In the genomic region with DNA sequence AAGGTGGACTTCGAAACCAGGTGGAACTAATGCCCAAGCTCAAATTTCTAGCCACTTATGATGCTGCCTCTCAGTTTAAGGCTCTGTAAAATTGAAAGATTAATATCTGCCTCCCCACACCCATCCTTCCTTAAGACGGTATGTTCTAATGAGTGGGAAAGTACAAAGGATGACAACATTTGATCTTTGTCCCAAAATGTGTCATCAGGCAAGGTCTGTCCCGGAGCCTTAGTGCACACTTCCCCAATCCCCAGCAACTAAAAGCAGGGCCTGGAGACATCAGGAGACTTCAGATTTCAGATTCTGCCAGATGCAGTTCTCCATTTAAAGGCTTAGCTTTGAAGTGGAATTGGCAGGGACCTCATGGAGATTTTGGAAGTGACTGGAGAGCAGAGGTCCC, we compare ENCODE assay signal across 18 cellular contexts.
DNase-seq lines count a peak whose midpoint lies in the region; ATAC-seq, FAIRE-seq and TF ChIP-seq lines count a peak whose summit lies in the region.
"Had no signal": no experiment of that assay in that cellular context is flagged by ENCODE, and none has a peak within 500 bp of the region (broad histone marks: within the 10 kb centered on the region; RNA-seq: fewer than 3 reads in every experiment).

No MANE protein-coding gene starts in this region.

- no peak overlapping the region for H3K9ac ChIP-seq in GM12878 (ENCODE audit: control insufficient read depth, insufficient read depth, low read length)
- H3K9ac ChIP-seq: BLaER1 had no signal

- H3K27me3 ChIP-seq in breast epithelium (no peaks in the 10 kb centered on the region), GM12878 (replicated peaks in 1 of 2; ENCODE audit: control insufficient read depth in 2 of 2, insufficient read depth in 2 of 2, low read length in 1 of 2) (no peaks in the 10 kb centered on the region)
- H3K27me3 ChIP-seq: BLaER1 had no signal

- SMC1A ChIA-PET in GM12878 (lab: Charles Lee; ENCODE audit: uncharacterized antibody, unreplicated experiment), result no interaction called here

- no peak for TF ChIP-seq EP300 in GM12878 (IDR thresholded peaks at IDR 0.05; ENCODE audit: borderline replicate concordance in 1 of 2, control insufficient read depth in 1 of 2, low read depth in 2 of 2, low read length in 2 of 2)

- H3K9me3 ChIP-seq in breast epithelium (no peaks in the 10 kb centered on the region), GM12878 (replicated peaks; ENCODE audit: control insufficient read depth, insufficient read depth, low read length) (no peaks in the 10 kb centered on the region)
- H3K9me3 ChIP-seq: BLaER1 had no signal

- H3K4me1 ChIP-seq in breast epithelium, result no peaks in the 10 kb centered on the region
- H3K4me1 ChIP-seq in GM12878 (ENCODE audit: control insufficient read depth, insufficient read depth, low read length), result no peaks in the 10 kb centered on the region

- no peak for FAIRE-seq in GM12878 (lab: Jason Lieb, UNC)
- FAIRE-seq: GM19239, H54 had no signal

- RAD21 ChIA-PET in GM12878 (lab: Charles Lee; ENCODE audit: unreplicated experiment), result no interaction called here

- H3K36me3 Mint-ChIP-seq in MCF 10A (ENCODE audit: insufficient read depth, unreplicated experiment) (no peaks in the 10 kb centered on the region), endothelial cell (ENCODE audit: low read depth, unreplicated experiment) (no peaks in the 10 kb centered on the region)
- H3K36me3 Mint-ChIP-seq: CD14-positive monocyte; CD4-positive, alpha-beta memory T cell had no signal

- H3K4me2 ChIP-seq in GM12878 (ENCODE audit: control insufficient read depth, insufficient read depth), result no peak overlapping the region
- H3K4me2 ChIP-seq: BLaER1, GM23338 had no signal

- WGBS in GM12878 (ENCODE audit: insufficient coverage, insufficient replicate concordance, low lambda C conversion rate, missing lambda C conversion rate), result 6% methylated on average over 3 of the region's 3 CpGs

- in situ Hi-C loops in GM12878 (cut with MboI), result no loop called here

- BruUV-seq in MCF 10A (replicated peaks; lab: Mats Ljungman, UMichigan) (no TSS peak), GM12878 (replicated peaks; lab: Mats Ljungman, UMichigan) (no TSS peak)

- no peak overlapping the region for H3K4me3 ChIP-seq in breast epithelium
- no peak overlapping the region for H3K4me3 ChIP-seq in GM12878
- H3K4me3 ChIP-seq: BLaER1, GM23338 had no signal

- H3K27me3 Mint-ChIP-seq in MCF 10A (ENCODE audit: insufficient read depth, unreplicated experiment) (no peaks in the 10 kb centered on the region), endothelial cell (ENCODE audit: unreplicated experiment) (no peaks in the 10 kb centered on the region)
- H3K27me3 Mint-ChIP-seq: CD4-positive, alpha-beta memory T cell had no signal

- TF ChIP-seq CTCF in MCF 10A (IDR thresholded peaks at IDR 0.05; ENCODE audit: unreplicated experiment) (no peak), breast epithelium (IDR thresholded peaks at IDR 0.05) (no peak), GM12878 (IDR thresholded peaks at IDR 0.05 in 2 of 3, conservative IDR thresholded peaks at IDR 0.05 in 1 of 3; ENCODE audit: control insufficient read depth in 2 of 3, extremely low read depth in 1 of 3, insufficient read depth in 1 of 3, low read depth in 3 of 3, low read length in 3 of 3) (no peak), endothelial cell (IDR thresholded peaks at IDR 0.05; ENCODE audit: unreplicated experiment) (no peak)

- H3K4me1 Mint-ChIP-seq in MCF 10A (ENCODE audit: insufficient read depth, unreplicated experiment) (peaks cover 6% of the 10 kb centered on the region), endothelial cell (ENCODE audit: unreplicated experiment) (peaks cover 6% of the 10 kb centered on the region)
- H3K4me1 Mint-ChIP-seq: CD14-positive monocyte; CD4-positive, alpha-beta memory T cell had no signal

- ATAC-seq in GM12878, result peak; percentile 41
- ATAC-seq in esophagus mucosa, result peak; percentile 64
- ATAC-seq in HG03342 (IDR thresholded peaks at IDR 0.05; ENCODE audit: unreplicated experiment), result no peak
- ATAC-seq: GM23338 had no signal

- CTCF ChIA-PET in MCF 10A (lab: Yijun Ruan, JAX) (interaction anchor here (0.5 kb wide), 1 partner anchor 26 kb away, joined by 5 read pairs; no protein-coding TSS in a partner anchor), GM12878 (lab: Yijun Ruan, JAX) (no interaction called here)

- no peak for TF ChIP-seq RAD21 in GM12878 (IDR thresholded peaks at IDR 0.05; ENCODE audit: insufficient read depth, low read depth, low read length)

- no peaks in the 10 kb centered on the region for H3K36me3 ChIP-seq in breast epithelium
- H3K36me3 ChIP-seq in GM12878 (ENCODE audit: control insufficient read depth in 2 of 2, insufficient read depth in 2 of 2, low read length in 1 of 2), result no peaks in the 10 kb centered on the region
- H3K36me3 ChIP-seq: BLaER1 had no signal

- H2AFZ ChIP-seq in GM12878 (ENCODE audit: control insufficient read depth, low read depth, low read length), result no peak overlapping the region
- H2AFZ ChIP-seq: GM23338 had no signal

- intact Hi-C loops in MCF 10A (cut with micrococcal nuclease) (no loop called here), breast epithelium (cut with DNase I; ENCODE audit: low total_unique reads) (no loop called here), GM12878 (cut with micrococcal nuclease; ENCODE audit: unreplicated experiment) (no loop called here)

- H3K27ac ChIP-seq in breast epithelium, result no peak overlapping the region
- H3K27ac ChIP-seq in GM12878 (ENCODE audit: control insufficient read depth, insufficient read depth), result no peak overlapping the region
- H3K27ac ChIP-seq: BLaER1 had no signal

- DNase-seq in MCF 10A (ENCODE audit: unreplicated experiment), result no peak
- no peak for DNase-seq in breast epithelium (ENCODE audit: low spot score in 2 of 2)
- no peak for DNase-seq in GM12878 (ENCODE audit: low read depth, low spot score)
- DNase-seq in endothelial cell (ENCODE audit: low spot score), result no peak
- DNase-seq in stimulated activated CD4-positive, alpha-beta T cell treated with anti-CD3 and anti-CD28 coated beads, Interleukin-4, amount 100 ng/mL, for 24 hours, result no peak
- DNase-seq: 8988T; CD4-positive, alpha-beta memory T cell; DMS153; DMS79; GF-D8; HCEC 1CT had no signal

- H3K9me3 Mint-ChIP-seq in MCF 10A (ENCODE audit: unreplicated experiment) (no peaks in the 10 kb centered on the region), endothelial cell (ENCODE audit: unreplicated experiment) (no peaks in the 10 kb centered on the region)
- H3K9me3 Mint-ChIP-seq: GM23338 had no signal

- H3K27ac Mint-ChIP-seq in MCF 10A (ENCODE audit: low read depth, unreplicated experiment) (peak overlapping the region; percentile 24), endothelial cell (ENCODE audit: unreplicated experiment) (no peak overlapping the region)
- H3K27ac Mint-ChIP-seq: CD14-positive monocyte; CD4-positive, alpha-beta memory T cell; GM23338 had no signal

- POLR2A ChIA-PET in MCF 10A (lab: Yijun Ruan, JAX) (interaction anchor here (1.2 kb wide), 1 partner anchor 21 kb away, joined by 4 read pairs; no protein-coding TSS in a partner anchor), GM12878 (lab: Charles Lee) (no interaction called here)

- no peaks in the 10 kb centered on the region for H3K79me2 ChIP-seq in GM12878 (ENCODE audit: control insufficient read depth, insufficient read depth, low read length)

- no peak overlapping the region for H3K4me3 Mint-ChIP-seq in MCF 10A (ENCODE audit: unreplicated experiment)
- no peak overlapping the region for H3K4me3 Mint-ChIP-seq in endothelial cell (ENCODE audit: unreplicated experiment)
- H3K4me3 Mint-ChIP-seq: CD14-positive monocyte; CD4-positive, alpha-beta memory T cell; GM23338 had no signal

- no peaks in the 10 kb centered on the region for H4K20me1 ChIP-seq in GM12878 (ENCODE audit: control insufficient read depth, insufficient read depth)
- H4K20me1 ChIP-seq: BLaER1 had no signal

- TF ChIP-seq POLR2A in breast epithelium (IDR thresholded peaks at IDR 0.05) (no peak), GM12878 (IDR thresholded peaks at IDR 0.05; ENCODE audit: low read depth, low read length) (no peak)

TF ChIP-seq in GM12878, 131 proteins besides CTCF, POLR2A, EP300 and RAD21 (continues in another document):
- TF ChIP-seq, protein P1, sequence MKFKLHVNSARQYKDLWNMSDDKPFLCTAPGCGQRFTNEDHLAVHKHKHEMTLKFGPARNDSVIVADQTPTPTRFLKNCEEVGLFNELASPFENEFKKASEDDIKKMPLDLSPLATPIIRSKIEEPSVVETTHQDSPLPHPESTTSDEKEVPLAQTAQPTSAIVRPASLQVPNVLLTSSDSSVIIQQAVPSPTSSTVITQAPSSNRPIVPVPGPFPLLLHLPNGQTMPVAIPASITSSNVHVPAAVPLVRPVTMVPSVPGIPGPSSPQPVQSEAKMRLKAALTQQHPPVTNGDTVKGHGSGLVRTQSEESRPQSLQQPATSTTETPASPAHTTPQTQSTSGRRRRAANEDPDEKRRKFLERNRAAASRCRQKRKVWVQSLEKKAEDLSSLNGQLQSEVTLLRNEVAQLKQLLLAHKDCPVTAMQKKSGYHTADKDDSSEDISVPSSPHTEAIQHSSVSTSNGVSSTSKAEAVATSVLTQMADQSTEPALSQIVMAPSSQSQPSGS (IDR thresholded peaks at IDR 0.05; ENCODE audit: low read length), result no peak
- TF ChIP-seq FOXM1 (IDR thresholded peaks at IDR 0.05; ENCODE audit: low read depth, low read length) (0 out of 2 replicates have a peak, but pooled peaks have one; percentile 14), RUNX3 (IDR thresholded peaks at IDR 0.05; ENCODE audit: low read length) (peak; percentile 8; the same call in 1 of the 2 replicates), IKZF1 (conservative IDR thresholded peaks at IDR 0.05) (no peak), SPI1 (IDR thresholded peaks at IDR 0.05; ENCODE audit: borderline replicate concordance, insufficient read depth, low read depth, low read length) (0 out of 2 replicates have a peak, but pooled peaks have one; percentile 33), TCF3 (IDR thresholded peaks at IDR 0.05; ENCODE audit: borderline replicate concordance, insufficient read depth, low read depth, low read length) (no peak), CBFB (IDR thresholded peaks at IDR 0.05; ENCODE audit: low read depth) (no peak), EED (IDR thresholded peaks at IDR 0.05; ENCODE audit: low read depth) (peak; percentile 84; the same call in 1 of the 2 replicates), HDAC2 (IDR thresholded peaks at IDR 0.05) (no peak), CREM (IDR thresholded peaks at IDR 0.05; ENCODE audit: low read depth) (peak; percentile 58; the same call in 1 of the 2 replicates)
